18 cellular contexts compared by ENCODE assay signal in genomic region chr7:44415510-44415909, GRCh38.
DNase-seq lines count a peak whose midpoint lies in the region; ATAC-seq and TF ChIP-seq lines count a peak whose summit lies in the region.
"Had no signal": no experiment of that assay in that cellular context is flagged by ENCODE, and none has a peak within 500 bp of the region (broad histone marks: within the 10 kb centered on the region; RNA-seq: fewer than 3 reads in every experiment).

No MANE protein-coding gene starts in this region.

- no peaks in the 10 kb centered on the region for H3K27me3 ChIP-seq in HCT116 (ENCODE audit: insufficient read depth, low read length)

- peaks cover 35% of the 10 kb centered on the region for H3K36me3 Mint-ChIP-seq in activated CD4-positive, alpha-beta T cell treated with anti-CD3 and anti-CD28 coated beads for 36 hours (ENCODE audit: low read depth)
- H3K36me3 Mint-ChIP-seq in activated T-helper 17 cell treated with anti-CD3 and anti-CD28 coated beads, Interleukin-2, amount 50 U/mL, for 72 hours (ENCODE audit: low read depth) = peaks cover 71% of the 10 kb centered on the region

- H3K4me3 Mint-ChIP-seq in activated CD4-positive, alpha-beta T cell treated with anti-CD3 and anti-CD28 coated beads for 36 hours = no peak overlapping the region
- no peak overlapping the region for H3K4me3 Mint-ChIP-seq in activated T-helper 17 cell treated with anti-CD3 and anti-CD28 coated beads, Interleukin-2, amount 50 U/mL, for 72 hours
- H3K4me3 Mint-ChIP-seq: activated T-helper 1 cell treated with anti-CD3 and anti-CD28 coated beads, Interleukin-12 subunit alpha, Interleukin-12 subunit beta, Interleukin-2, Interleukin-4 antibody, amounts not matched to agents 30 ng/mL and 10 ng/mL and 1 ng/mL, durations not matched to agents 14 hours and 24 hours and 36 hours; CD4-positive, alpha-beta memory T cell; type B pancreatic cell had no signal

- H4K20me1 ChIP-seq in HCT116 (ENCODE audit: insufficient read depth) = peaks cover 4% of the 10 kb centered on the region; the same call in 1 of the 2 replicates

- peaks cover 0 to 13% of the 10 kb centered on the region in 2 experiments; a peak in 1 of 4 replicates for H3K36me3 ChIP-seq in HCT116 (ENCODE audit: control insufficient read depth in 1 of 2, insufficient read depth in 2 of 2, low read length in 2 of 2)

- RAD21 ChIA-PET in HCT116 (lab: Charles Lee; ENCODE audit: low non-redundant PET in 1 of 2, low total read pairs in 2 of 2, uncharacterized antibody in 2 of 2, unreplicated experiment in 2 of 2) = no interaction called here

- H3K4me1 ChIP-seq in HCT116 (ENCODE audit: control insufficient read depth in 1 of 2, insufficient read depth in 2 of 2, low read length in 2 of 2) = peaks cover 9 to 21% of the 10 kb centered on the region in 2 experiments; a peak in 3 of 4 replicates

- no peaks in the 10 kb centered on the region for H3K9me2 ChIP-seq in HCT116 (ENCODE audit: insufficient read depth)

- peak overlapping the region in 1 of 2 experiments; percentile 12; a peak in 1 of 4 replicates for H3K4me3 ChIP-seq in HCT116 (replicated peaks in 1 of 2; ENCODE audit: low read depth in 1 of 2, low read length in 2 of 2)

- H3K9ac ChIP-seq in HCT116 (ENCODE audit: low read length) = 0 out of 2 replicates have a peak overlapping the region, but pooled peaks have one; percentile 5

- no peaks in the 10 kb centered on the region for H3K9me3 Mint-ChIP-seq in activated CD4-positive, alpha-beta T cell treated with anti-CD3 and anti-CD28 coated beads for 36 hours (ENCODE audit: low read depth)
- no peaks in the 10 kb centered on the region for H3K9me3 Mint-ChIP-seq in activated T-helper 17 cell treated with anti-CD3 and anti-CD28 coated beads, Interleukin-2, amount 50 U/mL, for 72 hours

- TF ChIP-seq POLR2A in HCT116 (IDR thresholded peaks at IDR 0.05; ENCODE audit: borderline replicate concordance, extremely low read depth, insufficient read depth, insufficient read length) = no peak

- no peaks in the 10 kb centered on the region for H3K27me3 Mint-ChIP-seq in activated CD4-positive, alpha-beta T cell treated with anti-CD3 and anti-CD28 coated beads for 36 hours
- H3K27me3 Mint-ChIP-seq in activated T-helper 17 cell treated with anti-CD3 and anti-CD28 coated beads, Interleukin-2, amount 50 U/mL, for 72 hours = no peaks in the 10 kb centered on the region
- H3K27me3 Mint-ChIP-seq: CD4-positive, alpha-beta memory T cell; type B pancreatic cell had no signal

- CTCF ChIA-PET in activated CD4-positive, alpha-beta T cell treated with anti-CD3 and anti-CD28 coated beads for 36 hours (lab: Charles Lee) = interaction anchor here (0.7 kb wide), 1 partner anchor 172 kb away, joined by 3 read pairs; no protein-coding TSS in a partner anchor
- CTCF ChIA-PET in HCT116 (lab: Charles Lee) = no interaction called here
- CTCF ChIA-PET in HEK293T (lab: Yijun Ruan, JAX) = no interaction called here

- DNase-seq in activated CD4-positive, alpha-beta T cell treated with anti-CD3 and anti-CD28 coated beads for 36 hours = no peak
- DNase-seq in activated CD4-positive, alpha-beta T cell treated with anti-CD3 and anti-CD28 coated beads for 48 hours = no peak
- no peak for DNase-seq in HCT116 (ENCODE audit: low read depth, low spot score)
- DNase-seq in kidney tubule cell (ENCODE audit: low spot score) = peak; percentile 83
- DNase-seq in omental fat pad (ENCODE audit: low spot score) = no peak
- no peak for DNase-seq in HEK293T (ENCODE audit: extremely low spot score)
- DNase-seq in NCI-H2107 (lab: John Stamatoyannopoulos, UW) = no peak
- DNase-seq: activated CD4-positive, alpha-beta T cell treated with anti-CD3 and anti-CD28 coated beads, Interleukin-2, amount 50 U/mL, for 1 hour; CD4-positive, alpha-beta memory T cell; dermis blood vessel endothelial cell; NCI-H1048; NCI-H2171; SHP77; stimulated activated CD4-positive, alpha-beta T cell treated with anti-CD3 and anti-CD28 coated beads, Interleukin-4, amount 100 ng/mL, for 4 hours had no signal

- H3K4me2 ChIP-seq in HCT116 (ENCODE audit: low read length) = peak overlapping the region; percentile 54

- peak; percentile 71 for ATAC-seq in activated CD4-positive, alpha-beta T cell treated with anti-CD3 and anti-CD28 coated beads for 36 hours
- ATAC-seq in HCT116 = no peak
- peak; percentile 65 for ATAC-seq in activated T-helper 17 cell treated with anti-CD3 and anti-CD28 coated beads, Interleukin-2, amount 50 U/mL, for 72 hours (replicated peaks)
- no peak for ATAC-seq in omental fat pad (ENCODE audit: low FRiP score)
- ATAC-seq: left lobe of liver had no signal

- H2AFZ ChIP-seq in HCT116 (ENCODE audit: low read depth, low read length, poor library complexity, severe bottlenecking) = no peak overlapping the region

- no TSS peak for BruUV-seq in HCT116 (replicated peaks; lab: Mats Ljungman, UMichigan)

- peak overlapping the region; percentile 38 for H3K27ac Mint-ChIP-seq in activated CD4-positive, alpha-beta T cell treated with anti-CD3 and anti-CD28 coated beads for 36 hours
- H3K27ac Mint-ChIP-seq in activated T-helper 17 cell treated with anti-CD3 and anti-CD28 coated beads, Interleukin-2, amount 50 U/mL, for 72 hours = no peak overlapping the region
- H3K27ac Mint-ChIP-seq: activated T-helper 1 cell treated with anti-CD3 and anti-CD28 coated beads, Interleukin-12 subunit alpha, Interleukin-12 subunit beta, Interleukin-2, Interleukin-4 antibody, amounts not matched to agents 30 ng/mL and 10 ng/mL and 1 ng/mL, durations not matched to agents 14 hours and 24 hours and 36 hours; type B pancreatic cell had no signal

- TF ChIP-seq CTCF in HCT116 (IDR thresholded peaks at IDR 0.05 in 2 of 3, conservative IDR thresholded peaks at IDR 0.05 in 1 of 3; ENCODE audit: borderline replicate concordance in 1 of 3, insufficient read depth in 1 of 3, low read depth in 2 of 3, low read length in 2 of 3) (no peak), omental fat pad (IDR thresholded peaks at IDR 0.05) (no peak)

- no peak for TF ChIP-seq RAD21 in HCT116 (IDR thresholded peaks at IDR 0.05; ENCODE audit: low read depth)

- peaks cover 22% of the 10 kb centered on the region for H3K79me2 ChIP-seq in HCT116 (ENCODE audit: insufficient read depth, low read length)

- H3K9me3 ChIP-seq in HCT116 (ENCODE audit: control insufficient read depth in 1 of 2, insufficient read depth in 1 of 2, low read depth in 1 of 2, low read length in 2 of 2) = peaks cover 0 to 5% of the 10 kb centered on the region in 2 experiments; a peak in 1 of 4 replicates

- POLR2A ChIA-PET in activated CD4-positive, alpha-beta T cell treated with anti-CD3 and anti-CD28 coated beads for 36 hours (lab: Charles Lee) = interaction anchor here (0.6 kb wide), 1 partner anchor 59 kb away, joined by 4 read pairs; no protein-coding TSS in a partner anchor
- POLR2A ChIA-PET in HCT116 (lab: Charles Lee) (no interaction called here), HEK293T (lab: Yijun Ruan, JAX) (no interaction called here)

- H3K4me1 Mint-ChIP-seq in activated CD4-positive, alpha-beta T cell treated with anti-CD3 and anti-CD28 coated beads for 36 hours = peaks cover 28% of the 10 kb centered on the region
- H3K4me1 Mint-ChIP-seq in activated T-helper 17 cell treated with anti-CD3 and anti-CD28 coated beads, Interleukin-2, amount 50 U/mL, for 72 hours = peaks cover 5% of the 10 kb centered on the region

- intact Hi-C loops in activated CD4-positive, alpha-beta T cell treated with anti-CD3 and anti-CD28 coated beads for 36 hours (cut with DNase I, micrococcal nuclease) = no loop called here
- intact Hi-C loops in HCT116 (cut with micrococcal nuclease) = no loop called here

- H3K27ac ChIP-seq in HCT116 (ENCODE audit: low read depth, low read length) = no peak overlapping the region

TF ChIP-seq in HCT116, 20 proteins besides CTCF, POLR2A, EP300 and RAD21 (continues in another document):
- no peak for TF ChIP-seq EZH2 (IDR thresholded peaks at IDR 0.05)

TF ChIP-seq in HEK293T, 16 proteins besides CTCF, POLR2A, EP300 and RAD21:
- TF ChIP-seq, protein P1, sequence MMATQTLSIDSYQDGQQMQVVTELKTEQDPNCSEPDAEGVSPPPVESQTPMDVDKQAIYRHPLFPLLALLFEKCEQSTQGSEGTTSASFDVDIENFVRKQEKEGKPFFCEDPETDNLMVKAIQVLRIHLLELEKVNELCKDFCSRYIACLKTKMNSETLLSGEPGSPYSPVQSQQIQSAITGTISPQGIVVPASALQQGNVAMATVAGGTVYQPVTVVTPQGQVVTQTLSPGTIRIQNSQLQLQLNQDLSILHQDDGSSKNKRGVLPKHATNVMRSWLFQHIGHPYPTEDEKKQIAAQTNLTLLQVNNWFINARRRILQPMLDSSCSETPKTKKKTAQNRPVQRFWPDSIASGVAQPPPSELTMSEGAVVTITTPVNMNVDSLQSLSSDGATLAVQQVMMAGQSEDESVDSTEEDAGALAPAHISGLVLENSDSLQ (IDR thresholded peaks at IDR 0.05) = no peak
- TF ChIP-seq FOXM1 (IDR thresholded peaks at IDR 0.05; ENCODE audit: borderline replicate concordance) (no peak), L3MBTL2 (conservative IDR thresholded peaks at IDR 0.05) (no peak), NFRKB (IDR thresholded peaks at IDR 0.05) (no peak), CTBP1 (IDR thresholded peaks at IDR 0.05; ENCODE audit: borderline replicate concordance) (no peak)

Comparison
In these comparisons a context has a peak if more than half of its experiments do, and no peak if none do; other contexts are left out.
1. ATAC-seq: peak in activated CD4-positive, alpha-beta T cell treated with anti-CD3 and anti-CD28 coated beads for 36 hours (single experiment) and activated T-helper 17 cell treated with anti-CD3 and anti-CD28 coated beads, Interleukin-2, amount 50 U/mL, for 72 hours (single experiment); none in HCT116 (single experiment) and omental fat pad (single experiment).